Comparison of ENCODE assay signal across 8 cellular contexts in the genomic region with DNA sequence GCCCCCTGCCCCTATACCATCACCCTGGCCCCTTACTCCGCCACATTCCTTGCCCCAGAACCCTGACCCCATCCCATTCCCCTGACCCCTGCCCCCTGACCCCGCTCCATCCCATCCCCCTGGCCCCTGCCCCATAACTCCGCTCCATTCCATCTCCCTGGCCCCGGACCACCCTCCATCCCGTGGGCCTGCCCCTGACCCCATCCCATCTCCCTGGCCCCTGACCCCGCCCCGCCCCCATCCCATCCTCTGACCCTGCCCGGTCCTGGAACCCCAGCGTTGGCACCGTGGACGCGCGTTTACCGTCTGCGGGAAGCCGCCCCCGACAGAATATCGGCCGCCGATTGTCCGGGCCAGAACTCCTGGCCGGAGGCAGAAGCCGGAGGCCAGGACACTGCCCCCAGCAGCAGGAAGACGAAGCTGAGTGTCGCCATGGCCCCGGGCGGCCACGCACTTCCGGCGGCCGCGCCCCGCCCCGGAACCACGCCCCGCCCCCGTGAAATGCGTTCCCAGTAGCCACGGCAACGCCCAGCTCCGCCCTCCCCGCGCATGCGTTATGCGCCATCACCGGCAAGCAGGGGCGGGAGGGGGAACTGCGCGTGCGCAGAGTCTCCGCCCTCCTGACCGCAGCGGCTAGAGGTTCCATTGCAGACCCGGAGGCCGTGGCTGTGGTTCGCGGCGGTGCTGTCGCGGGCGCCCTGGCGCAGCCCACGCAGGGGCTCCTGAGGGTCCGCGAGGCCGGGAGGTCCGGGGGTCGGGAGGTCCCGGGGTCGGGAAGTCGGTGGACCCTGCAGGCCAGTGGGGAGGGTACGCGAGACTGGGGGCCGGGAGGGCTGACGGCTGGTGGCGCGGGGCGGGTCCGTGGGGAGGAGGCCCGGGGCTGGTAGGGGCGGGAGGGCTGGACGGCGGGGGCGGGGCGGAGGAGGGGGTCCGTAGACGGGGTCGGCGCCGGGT. TPM values are rescaled to one million over a fixed set of nuclear protein-coding genes. Genes with fewer than 3 reads are reported as not detected.
DNase-seq lines count a peak whose midpoint lies in the region; ATAC-seq and TF ChIP-seq lines count a peak whose summit lies in the region.

A gene with protein sequence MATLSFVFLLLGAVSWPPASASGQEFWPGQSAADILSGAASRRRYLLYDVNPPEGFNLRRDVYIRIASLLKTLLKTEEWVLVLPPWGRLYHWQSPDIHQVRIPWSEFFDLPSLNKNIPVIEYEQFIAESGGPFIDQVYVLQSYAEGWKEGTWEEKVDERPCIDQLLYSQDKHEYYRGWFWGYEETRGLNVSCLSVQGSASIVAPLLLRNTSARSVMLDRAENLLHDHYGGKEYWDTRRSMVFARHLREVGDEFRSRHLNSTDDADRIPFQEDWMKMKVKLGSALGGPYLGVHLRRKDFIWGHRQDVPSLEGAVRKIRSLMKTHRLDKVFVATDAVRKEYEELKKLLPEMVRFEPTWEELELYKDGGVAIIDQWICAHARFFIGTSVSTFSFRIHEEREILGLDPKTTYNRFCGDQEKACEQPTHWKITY (minus strand): TSS at position 458 of the 954 bp plus-strand sequence. CDS start 24 bp downstream, at position 434.

- H3K27ac ChIP-seq in left lung, result peak within 1 kb of the TSS; percentile 56 to 76

- no peaks in the 10 kb centered on the region for H3K9me3 ChIP-seq in left lung

- peak in 1 of 2 donors; percentile 23 for TF ChIP-seq CTCF in left lung (IDR thresholded peaks at IDR 0.05)

- DNase-seq in CD1c-positive myeloid dendritic cell (ENCODE audit: extremely low spot score) (peak; percentile 99), HK-2 (ENCODE audit: unreplicated experiment) (peak; percentile 95), NCI-H82 (lab: John Stamatoyannopoulos, UW) (peak; percentile 96), dedifferentiated amniotic fluid mesenchymal stem cell (ENCODE audit: extremely low spot score) (peak; percentile 87), left lung (peak; percentile 97 to 99)
- peak; percentile 97 to 98 for DNase-seq in activated CD4-positive, alpha-beta T cell treated with anti-CD3 and anti-CD28 coated beads, Interleukin-2, amount 50 U/mL, for 4 hours
- DNase-seq in stimulated activated CD4-positive, alpha-beta T cell treated with anti-CD3 and anti-CD28 coated beads, Interleukin-2, amount 100 ng/mL, for 4 hours (ENCODE audit: low read depth), result peak; percentile 97

- H3K4me3 ChIP-seq in left lung, result peak within 1 kb of the TSS; percentile 56 to 58

- no peaks in the 10 kb centered on the region for H3K27me3 ChIP-seq in left lung

- intact Hi-C loops in left lung (cut with DNase I), result loop anchor here in 1 of 2 donors (5.0 kb wide), 1 partner anchor 155 kb away; no protein-coding TSS in a partner anchor

- H3K4me1 ChIP-seq in left lung, result peaks cover 11 to 35% of the 10 kb centered on the region in 2 donors

- ATAC-seq in GM19452 (IDR thresholded peaks at IDR 0.05; ENCODE audit: unreplicated experiment) (peak; percentile 74), left lung (peak; percentile 88)

- peaks cover 6 to 32% of the 10 kb centered on the region in 2 donors for H3K36me3 ChIP-seq in left lung

RNA-seq across cellular contexts. Expression of the gene that starts here (rescaled TPM):
- total RNA-seq in left lung, result 10 to 100 TPM; 31.6 to 35.1 TPM

Comparison
In these comparisons a context has a peak if more than half of its experiments do, and no peak if none do; other contexts are left out.
1. Peak in every context shown above with its lines: DNase-seq, ATAC-seq, H3K4me3 ChIP-seq and H3K27ac ChIP-seq.